In genomic region chr16:4734063-4734729, GRCh38 we compare ENCODE assay signal across 8 cellular contexts. TPM values are rescaled to one million over a fixed set of nuclear protein-coding genes. Genes with fewer than 3 reads are reported as not detected.
DNase-seq lines count a peak whose midpoint lies in the region; ATAC-seq, FAIRE-seq and TF ChIP-seq lines count a peak whose summit lies in the region.

ANKS3 (minus strand) TSS chr16:4734271; CDS start chr16:4730149, 4,122 bp downstream.
DNAAF8 (plus strand) TSS chr16:4734537; CDS start chr16:4736515, 1,978 bp downstream.

- no peaks in the 10 kb centered on the region for H3K36me3 Mint-ChIP-seq in activated naive CD8-positive, alpha-beta T cell treated with anti-CD3 and anti-CD28 coated beads, Interleukin-2, amount 10 ng/mL, durations not matched to agents 7 days and 5 days

- H3K27me3 ChIP-seq in pancreas (no peaks in the 10 kb centered on the region), tibial artery (no peaks in the 10 kb centered on the region)

- TF ChIP-seq CTCF in GM10266 (IDR thresholded peaks at IDR 0.05; ENCODE audit: control insufficient read depth, insufficient read depth, low read depth, missing control alignments) = no peak
- TF ChIP-seq CTCF in pancreas (IDR thresholded peaks at IDR 0.05) = no peak
- no peak for TF ChIP-seq CTCF in tibial artery (IDR thresholded peaks at IDR 0.05)

- H3K36me3 ChIP-seq in pancreas (peaks cover 0 to 5% (median 0%) of the 10 kb centered on the region in 3 donors), tibial artery (peaks cover 7 to 21% (median 21%) of the 10 kb centered on the region in 3 donors)

- DNase-seq in GM10266 (ENCODE audit: extremely low spot score) = peak; percentile 93
- peak; percentile 48 for DNase-seq in NCI-H1048 (lab: John Stamatoyannopoulos, UW)
- peak; percentile 86 for DNase-seq in SKM-1 treated with dmso at 0.1 percent for 144 hours (lab: John Stamatoyannopoulos, UW; ENCODE audit: unreplicated experiment)
- DNase-seq in activated naive CD8-positive, alpha-beta T cell treated with anti-CD3 and anti-CD28 coated beads, Interleukin-2, amount 10 ng/mL, durations not matched to agents 7 days and 5 days = peak; percentile 90
- peak; percentile 97 for DNase-seq in Right ventricle myocardium superior
- DNase-seq in pancreas = peak; percentile 92 to 98 (median 96)
- peak; percentile 98 to 99 for DNase-seq in tibial artery

- H3K27ac Mint-ChIP-seq in activated naive CD8-positive, alpha-beta T cell treated with anti-CD3 and anti-CD28 coated beads, Interleukin-2, amount 10 ng/mL, durations not matched to agents 7 days and 5 days = peak within 1 kb of the TSS; percentile 81

- ATAC-seq in HG02588 (IDR thresholded peaks at IDR 0.05; ENCODE audit: unreplicated experiment) (peak; percentile 75), Right ventricle myocardium superior (ENCODE audit: poor library complexity) (peak; percentile 98), pancreas (peak; percentile 93 to 97 (median 94))
- ATAC-seq in activated naive CD8-positive, alpha-beta T cell treated with anti-CD3 and anti-CD28 coated beads, Interleukin-2, amount 10 ng/mL, durations not matched to agents 7 days and 5 days (ENCODE audit: low read depth) = peak; percentile 74

- 0% methylated on average over 41 to 70 of the region's 70 CpGs for WGBS in pancreas, 2 donors

- peaks cover 15% of the 10 kb centered on the region for H3K4me1 Mint-ChIP-seq in activated naive CD8-positive, alpha-beta T cell treated with anti-CD3 and anti-CD28 coated beads, Interleukin-2, amount 10 ng/mL, durations not matched to agents 7 days and 5 days

- H3K9me3 ChIP-seq in pancreas (no peaks in the 10 kb centered on the region), tibial artery (no peaks in the 10 kb centered on the region)

- intact Hi-C loops in Right ventricle myocardium superior (cut with DNase I) (loop anchor here (10.0 kb wide), 1 partner anchor 221 kb away; the partner anchor contains the start of gene SEC14L5), pancreas (cut with DNase I) (no loop called here), tibial artery (cut with DNase I; ENCODE audit: low total_unique reads) (no loop called here)

- peaks cover 0 to 3% (median 0%) of the 10 kb centered on the region in 3 donors for H3K4me1 ChIP-seq in pancreas
- H3K4me1 ChIP-seq in tibial artery = peaks cover 0 to 18% (median 11%) of the 10 kb centered on the region in 4 donors

- H3K27me3 Mint-ChIP-seq in activated naive CD8-positive, alpha-beta T cell treated with anti-CD3 and anti-CD28 coated beads, Interleukin-2, amount 10 ng/mL, durations not matched to agents 7 days and 5 days = no peaks in the 10 kb centered on the region

- H3K4me3 ChIP-seq in pancreas (peak within 1 kb of the TSS; percentile 68 to 95 (median 84)), tibial artery (peak within 1 kb of the TSS; percentile 76 to 83)

- H3K9me3 Mint-ChIP-seq in activated naive CD8-positive, alpha-beta T cell treated with anti-CD3 and anti-CD28 coated beads, Interleukin-2, amount 10 ng/mL, durations not matched to agents 7 days and 5 days = no peaks in the 10 kb centered on the region

- H3K4me3 Mint-ChIP-seq in activated naive CD8-positive, alpha-beta T cell treated with anti-CD3 and anti-CD28 coated beads, Interleukin-2, amount 10 ng/mL, durations not matched to agents 7 days and 5 days = peak within 1 kb of the TSS; percentile 83

- no peak for FAIRE-seq in pancreas (lab: Jason Lieb, UNC)

- H3K27ac ChIP-seq in pancreas (peak within 1 kb of the TSS; percentile 67 to 90 (median 82)), tibial artery (peak within 1 kb of the TSS; percentile 76 to 81)

- POLR2A ChIA-PET in activated naive CD8-positive, alpha-beta T cell treated with anti-CD3 and anti-CD28 coated beads, Interleukin-2, amount 10 ng/mL, durations not matched to agents 7 days and 5 days (lab: Charles Lee) = interaction anchor here (0.5 to 4.0 kb wide), 25 partner anchors 10 to 258 kb away, joined by 3 to 28 read pairs (median 5); partner anchors contain the start of genes HMOX2, NUDT16L1, ROGDI and ZNF500

RNA-seq across cellular contexts. Expression of gene ANKS3, which starts in this region (rescaled TPM):
- total RNA-seq in activated naive CD8-positive, alpha-beta T cell treated with anti-CD3 and anti-CD28 coated beads, Interleukin-2, amount 10 ng/mL, durations not matched to agents 7 days and 5 days = 10 to 100 TPM; 20.4 to 20.5 TPM
- total RNA-seq in Right ventricle myocardium superior (9.1 TPM), pancreas (10 to 100 TPM in 5 of 6 donors, 1 to 10 TPM in 1; 8.7 to 20.4 (median 11.7) TPM)
- 10 to 100 TPM; 56.8 to 69.1 TPM for polyA plus RNA-seq in pancreas

RNA-seq across cellular contexts. Expression of gene DNAAF8, which starts in this region (rescaled TPM):
- under 1 TPM in 1 of 2 experiments, not detected in 1; 0.23 TPM for total RNA-seq in activated naive CD8-positive, alpha-beta T cell treated with anti-CD3 and anti-CD28 coated beads, Interleukin-2, amount 10 ng/mL, durations not matched to agents 7 days and 5 days
- 1.2 TPM for total RNA-seq in Right ventricle myocardium superior
- 1 to 10 TPM in 1 of 6 donors, under 1 TPM in 5; 0.23 to 1.0 (median 0.58) TPM for total RNA-seq in pancreas
- polyA plus RNA-seq in pancreas = 1 to 10 TPM in 1 of 2 donors, under 1 TPM in 1; 0.52 to 1.0 TPM

Comparison
In these comparisons a context has a peak if more than half of its experiments do, and no peak if none do; other contexts are left out.
1. Peak in every context shown above with its lines: DNase-seq, ATAC-seq, H3K4me3 ChIP-seq and H3K27ac ChIP-seq.
2. DNase-seq: peak in every context shown above with its lines; median percentile 98 in tibial artery; 97 in Right ventricle myocardium superior; 96 in pancreas; 93 in GM10266; 90 in activated naive CD8-positive, alpha-beta T cell treated with anti-CD3 and anti-CD28 coated beads, Interleukin-2, amount 10 ng/mL, durations not matched to agents 7 days and 5 days; 86 in SKM-1 treated with dmso at 0.1 percent for 144 hours; 48 in NCI-H1048.